Comparison of ENCODE assay signal across 18 cellular contexts in the genomic region with DNA sequence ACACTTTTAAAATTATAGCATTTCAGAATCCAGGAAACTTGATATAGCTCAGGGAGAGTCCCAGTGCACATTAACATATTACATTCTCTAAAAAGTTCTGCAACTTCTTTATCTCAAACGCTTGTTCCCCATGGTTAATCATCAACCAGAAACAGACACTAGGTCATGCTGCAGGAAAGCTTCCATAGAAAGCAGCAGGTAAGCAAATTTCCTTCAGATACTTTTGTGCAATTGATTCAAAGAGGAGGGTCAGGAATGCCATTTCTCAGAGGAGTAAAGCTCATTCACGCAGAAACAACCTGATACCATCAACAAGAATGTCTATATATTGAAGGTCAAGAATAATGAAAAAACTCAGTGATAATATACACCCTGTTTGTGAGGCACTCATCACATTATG.
DNase-seq lines count a peak whose midpoint lies in the region; ATAC-seq, FAIRE-seq and TF ChIP-seq lines count a peak whose summit lies in the region.
"Had no signal": no experiment of that assay in that cellular context is flagged by ENCODE, and none has a peak within 500 bp of the region (broad histone marks: within the 10 kb centered on the region; RNA-seq: fewer than 3 reads in every experiment).

No MANE protein-coding gene starts in this region.

- ATAC-seq in GM21737 (IDR thresholded peaks at IDR 0.05; ENCODE audit: unreplicated experiment): peak; percentile 7
- peak; percentile 9; the same call in 1 of the 3 replicates for ATAC-seq in GM12878
- no peak for ATAC-seq in memory B cell (ENCODE audit: low read depth)

- H2AFZ ChIP-seq in GM12878 (ENCODE audit: control insufficient read depth, low read depth, low read length): peak overlapping the region; percentile 16

- H3K79me2 ChIP-seq in GM12878 (ENCODE audit: control insufficient read depth, insufficient read depth, low read length): no peaks in the 10 kb centered on the region

- no peaks in the 10 kb centered on the region for H3K4me1 ChIP-seq in CD8-positive, alpha-beta memory T cell (ENCODE audit: insufficient read depth, low read length)
- H3K4me1 ChIP-seq in GM12878 (ENCODE audit: control insufficient read depth, insufficient read depth, low read length): peaks cover 37% of the 10 kb centered on the region

- no peak for TF ChIP-seq CTCF in GM12878 (IDR thresholded peaks at IDR 0.05 in 2 of 3, conservative IDR thresholded peaks at IDR 0.05 in 1 of 3; ENCODE audit: control insufficient read depth in 2 of 3, extremely low read depth in 1 of 3, insufficient read depth in 1 of 3, low read depth in 3 of 3, low read length in 3 of 3)

- TF ChIP-seq RAD21 in GM12878 (IDR thresholded peaks at IDR 0.05; ENCODE audit: insufficient read depth, low read depth, low read length): no peak

- H3K27me3 Mint-ChIP-seq in CD8-positive, alpha-beta memory T cell: peaks cover 0 to under 1% of the 10 kb centered on the region in 2 donors
- peaks cover 3% of the 10 kb centered on the region for H3K27me3 Mint-ChIP-seq in memory B cell
- H3K27me3 Mint-ChIP-seq in immature natural killer cell (ENCODE audit: low read depth in 3 of 3): peaks cover 0 to 4% (median 2%) of the 10 kb centered on the region in 3 donors

- no peak overlapping the region for H3K27ac Mint-ChIP-seq in CD8-positive, alpha-beta memory T cell
- H3K27ac Mint-ChIP-seq in memory B cell (no peak overlapping the region), immature natural killer cell (no peak overlapping the region)

- no peak for FAIRE-seq in GM12878 (lab: Jason Lieb, UNC)
- FAIRE-seq: endometrium had no signal

- no peaks in the 10 kb centered on the region for H3K36me3 Mint-ChIP-seq in CD8-positive, alpha-beta memory T cell
- no peaks in the 10 kb centered on the region for H3K36me3 Mint-ChIP-seq in memory B cell
- H3K36me3 Mint-ChIP-seq in immature natural killer cell: no peaks in the 10 kb centered on the region
- H3K36me3 Mint-ChIP-seq: activated naive CD4-positive, alpha-beta T cell treated with anti-CD3 and anti-CD28 coated beads, Interleukin-2, amount 50 U/mL, for 72 hours; IgD-negative memory B cell had no signal

- no peaks in the 10 kb centered on the region for H3K9me3 ChIP-seq in CD8-positive, alpha-beta memory T cell (ENCODE audit: low read length)
- H3K9me3 ChIP-seq in GM12878 (replicated peaks; ENCODE audit: control insufficient read depth, insufficient read depth, low read length): peaks cover 10% of the 10 kb centered on the region; the same call in 2 of the 3 replicates

- WGBS in GM12878 (ENCODE audit: insufficient coverage, insufficient replicate concordance, low lambda C conversion rate, missing lambda C conversion rate): 3% methylated on average over 2 of the region's 2 CpGs

- no peaks in the 10 kb centered on the region for H3K27me3 ChIP-seq in CD8-positive, alpha-beta memory T cell (ENCODE audit: insufficient read depth, low read length, poor library complexity, severe bottlenecking)
- no peaks in the 10 kb centered on the region for H3K27me3 ChIP-seq in GM12878 (replicated peaks in 1 of 2; ENCODE audit: control insufficient read depth in 2 of 2, insufficient read depth in 2 of 2, low read length in 1 of 2)

- RAD21 ChIA-PET in GM12878 (lab: Charles Lee; ENCODE audit: unreplicated experiment): interaction anchor here (0.8 to 4.1 kb wide), 16 partner anchors 9 to 594 kb away, joined by 3 to 18 read pairs (median 5); partner anchors contain the start of gene LY86

- H3K4me3 ChIP-seq in CD8-positive, alpha-beta memory T cell (ENCODE audit: low read length): no peak overlapping the region
- peak overlapping the region; percentile 34; the same call in 1 of the 2 replicates for H3K4me3 ChIP-seq in GM12878

- in situ Hi-C loops in GM12878 (cut with MboI): no loop called here

- TSS peak; percentile 95 for BruUV-seq in GM12878 (replicated peaks; lab: Mats Ljungman, UMichigan)

- TF ChIP-seq EP300 in GM12878 (IDR thresholded peaks at IDR 0.05; ENCODE audit: borderline replicate concordance in 1 of 2, control insufficient read depth in 1 of 2, low read depth in 2 of 2, low read length in 2 of 2): no peak

- no peak for TF ChIP-seq POLR2A in GM12878 (IDR thresholded peaks at IDR 0.05; ENCODE audit: low read depth, low read length)

- intact Hi-C loops in GM12878 (cut with micrococcal nuclease; ENCODE audit: unreplicated experiment): loop anchor here (1.0 to 10.0 kb wide), 6 partner anchors 41 to 931 kb away; partner anchors contain the start of gene LY86

- H3K4me1 Mint-ChIP-seq in CD8-positive, alpha-beta memory T cell: peaks cover 6 to 25% (median 17%) of the 10 kb centered on the region in 3 donors
- H3K4me1 Mint-ChIP-seq in memory B cell: peaks cover 14% of the 10 kb centered on the region
- H3K4me1 Mint-ChIP-seq in immature natural killer cell: peaks cover 5 to 7% of the 10 kb centered on the region in 2 donors

- H4K20me1 ChIP-seq in GM12878 (ENCODE audit: control insufficient read depth, insufficient read depth): no peaks in the 10 kb centered on the region

- SMC1A ChIA-PET in GM12878 (lab: Charles Lee; ENCODE audit: uncharacterized antibody, unreplicated experiment): interaction anchor here (0.7 to 3.9 kb wide), 26 partner anchors 9 to 559 kb away, joined by 3 to 30 read pairs (median 4); partner anchors contain the start of gene LY86

- H3K9me3 Mint-ChIP-seq in CD8-positive, alpha-beta memory T cell: no peaks in the 10 kb centered on the region
- H3K9me3 Mint-ChIP-seq in memory B cell (no peaks in the 10 kb centered on the region), immature natural killer cell (no peaks in the 10 kb centered on the region)
- H3K9me3 Mint-ChIP-seq: activated naive CD4-positive, alpha-beta T cell treated with anti-CD3 and anti-CD28 coated beads, Interleukin-2, amount 50 U/mL, for 72 hours; IgD-negative memory B cell had no signal

- H3K4me3 Mint-ChIP-seq in CD8-positive, alpha-beta memory T cell: peak overlapping the region in 2 of 7 donors; percentile 2 to 67
- H3K4me3 Mint-ChIP-seq in memory B cell (peak overlapping the region; percentile 7), immature natural killer cell (no peak overlapping the region)

- H3K9ac ChIP-seq in GM12878 (ENCODE audit: control insufficient read depth, insufficient read depth, low read length): no peak overlapping the region

- H3K27ac ChIP-seq in CD8-positive, alpha-beta memory T cell (ENCODE audit: low read depth, low read length): peak overlapping the region; percentile 11
- peak overlapping the region; percentile 81 for H3K27ac ChIP-seq in GM12878 (ENCODE audit: control insufficient read depth, insufficient read depth)
- H3K27ac ChIP-seq: C4-2B, WERI-Rb-1 had no signal

- POLR2A ChIA-PET in CD8-positive, alpha-beta memory T cell (lab: Charles Lee): no interaction called here
- POLR2A ChIA-PET in GM12878 (lab: Charles Lee): interaction anchor here (0.9 to 1.4 kb wide), 5 partner anchors 10 to 116 kb away, joined by 3 to 5 read pairs (median 3); no protein-coding TSS in a partner anchor

- CTCF ChIA-PET in CD8-positive, alpha-beta memory T cell (lab: Charles Lee): interaction anchor here (1.4 kb wide), 1 partner anchor 560 kb away, joined by 5 read pairs; no protein-coding TSS in a partner anchor
- CTCF ChIA-PET in GM12878 (lab: Yijun Ruan, JAX): interaction anchor here (0.7 to 5.1 kb wide), 15 partner anchors 8 to 559 kb away, joined by 3 to 35 read pairs (median 3); partner anchors contain the start of genes LY86 and RREB1

- H3K4me2 ChIP-seq in GM12878 (ENCODE audit: control insufficient read depth, insufficient read depth): peak overlapping the region; percentile 81

- H3K36me3 ChIP-seq in CD8-positive, alpha-beta memory T cell (ENCODE audit: insufficient read depth, low read length): no peaks in the 10 kb centered on the region
- H3K36me3 ChIP-seq in GM12878 (ENCODE audit: control insufficient read depth in 2 of 2, insufficient read depth in 2 of 2, low read length in 1 of 2): no peaks in the 10 kb centered on the region
- H3K36me3 ChIP-seq: WERI-Rb-1 had no signal

- DNase-seq in CD8-positive, alpha-beta memory T cell: no peak
- DNase-seq in GM12878 (ENCODE audit: low read depth, low spot score) (no peak), memory B cell (ENCODE audit: low spot score in 2 of 2) (no peak), immature natural killer cell (no peak), iPS-NIHi7 (ENCODE audit: extremely low spot score) (no peak), medulla oblongata (ENCODE audit: extremely low spot score) (no peak)
- no peak for DNase-seq in stimulated activated naive CD4-positive, alpha-beta T cell (lab: John Stamatoyannopoulos, UW)
- DNase-seq: activated CD8-positive, alpha-beta memory T cell treated with anti-CD3 and anti-CD28 coated beads, Interleukin-2, amount 50 U/mL, for 4 hours; foreskin melanocyte; NCI-H1092 treated with DMSO at 0.1 percent for 48 hours; NCI-H2227 treated with DMSO at 0.1 percent for 48 hours; posterior cingulate gyrus; WERI-Rb-1 had no signal

TF ChIP-seq in GM12878, 131 proteins besides CTCF, POLR2A, EP300 and RAD21:
- TF ChIP-seq YBX1 (IDR thresholded peaks at IDR 0.05): no peak
- TF ChIP-seq CHD2 (IDR thresholded peaks at IDR 0.05; ENCODE audit: borderline replicate concordance, low read depth, low read length): no peak
- TF ChIP-seq EZH2 (IDR thresholded peaks at IDR 0.05; ENCODE audit: borderline replicate concordance, control insufficient read depth, low read depth, low read length): no peak
- 0 out of 2 replicates have a peak, but pooled peaks have one; percentile 50 for TF ChIP-seq SMARCA5 (IDR thresholded peaks at IDR 0.05)
